Comparison of ENCODE assay signal across 17 cellular contexts in genomic region chr10:10873289-10873688, GRCh38.
"Had no signal": no experiment of that assay in that cellular context is flagged by ENCODE, and none has a peak within 500 bp of the region (broad histone marks: within the 10 kb centered on the region; RNA-seq: fewer than 3 reads in every experiment).

No MANE protein-coding gene starts in this region.

- H3K27ac ChIP-seq: WERI-Rb-1 had no signal

- H3K9me3 ChIP-seq: transverse colon had no signal

- H3K27me3 ChIP-seq: transverse colon had no signal

- H3K9me3 Mint-ChIP-seq: activated CD8-positive, alpha-beta T cell treated with anti-CD3 and anti-CD28 coated beads for 36 hours; activated naive CD8-positive, alpha-beta T cell treated with anti-CD3 and anti-CD28 coated beads for 36 hours had no signal

- DNase-seq: activated CD4-positive, alpha-beta T cell treated with anti-CD3 and anti-CD28 coated beads for 4 hours; activated CD8-positive, alpha-beta memory T cell treated with anti-CD3 and anti-CD28 coated beads, Interleukin-2, amount 50 U/mL, for 4 hours; activated CD8-positive, alpha-beta T cell treated with anti-CD3 and anti-CD28 coated beads for 36 hours; activated naive CD8-positive, alpha-beta T cell treated with anti-CD3 and anti-CD28 coated beads for 36 hours; amygdala; midbrain; naive thymus-derived CD4-positive, alpha-beta T cell; posterior cingulate gyrus; SIG-M5; stimulated activated CD4-positive, alpha-beta T cell treated with anti-CD3 and anti-CD28 coated beads, Interleukin-4, amount 100 ng/mL, for 24 hours; stimulated activated naive CD4-positive, alpha-beta T cell treated with Interleukin-2 at 50 U/mL for 16 hours; substantia nigra; T-helper 17 cell; transverse colon; WERI-Rb-1 had no signal

- H3K27ac Mint-ChIP-seq: activated CD8-positive, alpha-beta T cell treated with anti-CD3 and anti-CD28 coated beads for 36 hours; activated naive CD8-positive, alpha-beta T cell treated with anti-CD3 and anti-CD28 coated beads for 36 hours; naive thymus-derived CD4-positive, alpha-beta T cell; T-helper 17 cell had no signal

- H3K4me3 ChIP-seq: lung, skin epidermis, transverse colon had no signal

- ATAC-seq: activated CD8-positive, alpha-beta T cell treated with anti-CD3 and anti-CD28 coated beads for 36 hours; naive thymus-derived CD4-positive, alpha-beta T cell; T-helper 17 cell had no signal

- H3K4me3 Mint-ChIP-seq: activated CD8-positive, alpha-beta T cell treated with anti-CD3 and anti-CD28 coated beads for 36 hours; activated naive CD8-positive, alpha-beta T cell treated with anti-CD3 and anti-CD28 coated beads for 36 hours; naive thymus-derived CD4-positive, alpha-beta T cell; T-helper 17 cell had no signal

- H3K36me3 Mint-ChIP-seq: activated naive CD8-positive, alpha-beta T cell treated with anti-CD3 and anti-CD28 coated beads for 36 hours; naive thymus-derived CD4-positive, alpha-beta T cell had no signal

- H3K4me1 Mint-ChIP-seq: activated naive CD8-positive, alpha-beta T cell treated with anti-CD3 and anti-CD28 coated beads for 36 hours; naive thymus-derived CD4-positive, alpha-beta T cell; T-helper 17 cell had no signal

- H3K36me3 ChIP-seq: transverse colon, WERI-Rb-1 had no signal
